1 cellular context compared by ENCODE assay signal in the genomic region with DNA sequence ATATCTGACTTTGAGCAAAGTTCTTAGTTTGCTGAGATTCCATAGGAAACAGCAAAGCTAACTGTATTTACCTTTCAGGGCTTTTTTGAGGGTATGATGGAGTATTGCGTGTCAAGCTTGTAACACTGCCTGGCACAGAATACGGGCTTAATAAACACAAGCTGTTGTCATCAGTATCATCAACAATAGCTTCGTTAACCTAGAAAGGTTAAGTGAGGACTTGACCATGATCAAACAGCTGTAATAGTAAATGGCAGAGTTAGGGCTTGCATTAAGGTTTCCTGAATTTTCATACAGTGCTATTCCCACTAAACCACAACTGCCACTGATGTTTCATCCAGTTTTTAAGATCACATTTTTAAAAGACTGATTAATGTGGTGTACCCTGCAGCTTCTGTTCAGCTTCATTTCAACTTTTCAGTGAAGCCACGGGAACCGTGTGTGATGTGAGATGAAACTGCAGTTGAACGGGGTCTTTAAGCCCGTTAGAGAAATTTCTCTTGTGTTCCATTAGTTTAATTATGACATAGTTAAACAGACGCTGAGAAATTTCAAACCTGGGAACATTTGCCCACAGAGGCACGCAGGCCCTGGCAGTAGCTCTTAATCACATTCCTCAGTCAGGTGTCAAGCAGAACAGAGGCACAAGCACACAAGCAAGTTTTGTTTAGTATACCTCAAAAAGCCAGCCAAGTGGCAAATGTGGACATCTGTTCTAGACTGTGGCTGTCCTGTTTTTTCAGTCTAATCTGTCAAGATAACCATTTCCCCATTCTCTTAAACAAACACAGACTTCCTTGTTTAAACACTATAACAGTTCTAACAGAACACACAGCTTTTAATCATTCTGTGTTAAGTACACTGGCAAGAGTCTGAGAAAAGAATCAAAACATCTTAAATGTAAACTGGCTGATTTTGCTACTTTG.
TF ChIP-seq lines count a peak whose summit lies in the region.

No MANE protein-coding gene starts in this region.

TF ChIP-seq in HepG2, 621 proteins besides CTCF, POLR2A, EP300 and RAD21 (continued from another document and continues in another):
- TF ChIP-seq RFX1 (IDR thresholded peaks at IDR 0.05): no peak
- no peak for TF ChIP-seq PRPF4 (IDR thresholded peaks at IDR 0.05; ENCODE audit: low read depth, low read length, poor library complexity, severe bottlenecking)
- 0 out of 2 replicates have a peak, but pooled peaks have one; percentile 43 for TF ChIP-seq ZNF501 (CRISPR knock-in tag; IDR thresholded peaks at IDR 0.05)
- no peak for TF ChIP-seq ZNF776 (CRISPR knock-in tag; IDR thresholded peaks at IDR 0.05)
- TF ChIP-seq YEATS2 (CRISPR knock-in tag; IDR thresholded peaks at IDR 0.05; ENCODE audit: borderline replicate concordance): peak; percentile 38; the same call in 1 of the 2 replicates
- no peak for TF ChIP-seq ZNF546 (CRISPR knock-in tag; conservative IDR thresholded peaks at IDR 0.05)
- TF ChIP-seq, protein P1, sequence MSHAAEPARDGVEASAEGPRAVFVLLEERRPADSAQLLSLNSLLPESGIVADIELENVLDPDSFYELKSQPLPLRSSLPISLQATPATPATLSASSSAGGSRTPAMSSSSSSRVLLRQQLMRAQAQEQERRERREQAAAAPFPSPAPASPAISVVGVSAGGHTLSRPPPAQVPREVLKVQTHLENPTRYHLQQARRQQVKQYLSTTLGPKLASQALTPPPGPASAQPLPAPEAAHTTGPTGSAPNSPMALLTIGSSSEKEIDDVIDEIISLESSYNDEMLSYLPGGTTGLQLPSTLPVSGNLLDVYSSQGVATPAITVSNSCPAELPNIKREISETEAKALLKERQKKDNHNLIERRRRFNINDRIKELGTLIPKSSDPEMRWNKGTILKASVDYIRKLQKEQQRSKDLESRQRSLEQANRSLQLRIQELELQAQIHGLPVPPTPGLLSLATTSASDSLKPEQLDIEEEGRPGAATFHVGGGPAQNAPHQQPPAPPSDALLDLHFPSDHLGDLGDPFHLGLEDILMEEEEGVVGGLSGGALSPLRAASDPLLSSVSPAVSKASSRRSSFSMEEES (CRISPR knock-in tag; IDR thresholded peaks at IDR 0.05): peak; percentile 63; the same call in 1 of the 2 replicates
- TF ChIP-seq U2AF1 (optimal IDR thresholded peaks at IDR 0.05; ENCODE audit: low read depth, low read length): no peak
- TF ChIP-seq, protein P2, sequence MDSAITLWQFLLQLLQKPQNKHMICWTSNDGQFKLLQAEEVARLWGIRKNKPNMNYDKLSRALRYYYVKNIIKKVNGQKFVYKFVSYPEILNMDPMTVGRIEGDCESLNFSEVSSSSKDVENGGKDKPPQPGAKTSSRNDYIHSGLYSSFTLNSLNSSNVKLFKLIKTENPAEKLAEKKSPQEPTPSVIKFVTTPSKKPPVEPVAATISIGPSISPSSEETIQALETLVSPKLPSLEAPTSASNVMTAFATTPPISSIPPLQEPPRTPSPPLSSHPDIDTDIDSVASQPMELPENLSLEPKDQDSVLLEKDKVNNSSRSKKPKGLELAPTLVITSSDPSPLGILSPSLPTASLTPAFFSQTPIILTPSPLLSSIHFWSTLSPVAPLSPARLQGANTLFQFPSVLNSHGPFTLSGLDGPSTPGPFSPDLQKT (CRISPR knock-in tag; IDR thresholded peaks at IDR 0.05; ENCODE audit: borderline replicate concordance): no peak
- TF ChIP-seq ZNF775 (CRISPR knock-in tag; IDR thresholded peaks at IDR 0.05; ENCODE audit: borderline replicate concordance): no peak
- TF ChIP-seq, protein P3, sequence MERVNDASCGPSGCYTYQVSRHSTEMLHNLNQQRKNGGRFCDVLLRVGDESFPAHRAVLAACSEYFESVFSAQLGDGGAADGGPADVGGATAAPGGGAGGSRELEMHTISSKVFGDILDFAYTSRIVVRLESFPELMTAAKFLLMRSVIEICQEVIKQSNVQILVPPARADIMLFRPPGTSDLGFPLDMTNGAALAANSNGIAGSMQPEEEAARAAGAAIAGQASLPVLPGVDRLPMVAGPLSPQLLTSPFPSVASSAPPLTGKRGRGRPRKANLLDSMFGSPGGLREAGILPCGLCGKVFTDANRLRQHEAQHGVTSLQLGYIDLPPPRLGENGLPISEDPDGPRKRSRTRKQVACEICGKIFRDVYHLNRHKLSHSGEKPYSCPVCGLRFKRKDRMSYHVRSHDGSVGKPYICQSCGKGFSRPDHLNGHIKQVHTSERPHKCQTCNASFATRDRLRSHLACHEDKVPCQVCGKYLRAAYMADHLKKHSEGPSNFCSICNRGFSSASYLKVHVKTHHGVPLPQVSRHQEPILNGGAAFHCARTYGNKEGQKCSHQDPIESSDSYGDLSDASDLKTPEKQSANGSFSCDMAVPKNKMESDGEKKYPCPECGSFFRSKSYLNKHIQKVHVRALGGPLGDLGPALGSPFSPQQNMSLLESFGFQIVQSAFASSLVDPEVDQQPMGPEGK (CRISPR knock-in tag; IDR thresholded peaks at IDR 0.05): peak; percentile 43; the same call in 1 of the 2 replicates
- TF ChIP-seq STAG1 (CRISPR knock-in tag; IDR thresholded peaks at IDR 0.05): peak; percentile 42
- TF ChIP-seq, protein P4, sequence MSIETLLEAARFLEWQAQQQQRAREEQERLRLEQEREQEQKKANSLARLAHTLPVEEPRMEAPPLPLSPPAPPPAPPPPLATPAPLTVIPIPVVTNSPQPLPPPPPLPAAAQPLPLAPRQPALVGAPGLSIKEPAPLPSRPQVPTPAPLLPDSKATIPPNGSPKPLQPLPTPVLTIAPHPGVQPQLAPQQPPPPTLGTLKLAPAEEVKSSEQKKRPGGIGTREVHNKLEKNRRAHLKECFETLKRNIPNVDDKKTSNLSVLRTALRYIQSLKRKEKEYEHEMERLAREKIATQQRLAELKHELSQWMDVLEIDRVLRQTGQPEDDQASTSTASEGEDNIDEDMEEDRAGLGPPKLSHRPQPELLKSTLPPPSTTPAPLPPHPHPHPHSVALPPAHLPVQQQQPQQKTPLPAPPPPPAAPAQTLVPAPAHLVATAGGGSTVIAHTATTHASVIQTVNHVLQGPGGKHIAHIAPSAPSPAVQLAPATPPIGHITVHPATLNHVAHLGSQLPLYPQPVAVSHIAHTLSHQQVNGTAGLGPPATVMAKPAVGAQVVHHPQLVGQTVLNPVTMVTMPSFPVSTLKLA (IDR thresholded peaks at IDR 0.05): no peak
- TF ChIP-seq, protein P5, sequence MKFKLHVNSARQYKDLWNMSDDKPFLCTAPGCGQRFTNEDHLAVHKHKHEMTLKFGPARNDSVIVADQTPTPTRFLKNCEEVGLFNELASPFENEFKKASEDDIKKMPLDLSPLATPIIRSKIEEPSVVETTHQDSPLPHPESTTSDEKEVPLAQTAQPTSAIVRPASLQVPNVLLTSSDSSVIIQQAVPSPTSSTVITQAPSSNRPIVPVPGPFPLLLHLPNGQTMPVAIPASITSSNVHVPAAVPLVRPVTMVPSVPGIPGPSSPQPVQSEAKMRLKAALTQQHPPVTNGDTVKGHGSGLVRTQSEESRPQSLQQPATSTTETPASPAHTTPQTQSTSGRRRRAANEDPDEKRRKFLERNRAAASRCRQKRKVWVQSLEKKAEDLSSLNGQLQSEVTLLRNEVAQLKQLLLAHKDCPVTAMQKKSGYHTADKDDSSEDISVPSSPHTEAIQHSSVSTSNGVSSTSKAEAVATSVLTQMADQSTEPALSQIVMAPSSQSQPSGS (CRISPR knock-in tag; IDR thresholded peaks at IDR 0.05): peak; percentile 77; the same call in 1 of the 2 replicates
- TF ChIP-seq ATF7-NPFF (CRISPR knock-in tag; IDR thresholded peaks at IDR 0.05; ENCODE audit: low read depth): no peak
- TF ChIP-seq, protein P6, sequence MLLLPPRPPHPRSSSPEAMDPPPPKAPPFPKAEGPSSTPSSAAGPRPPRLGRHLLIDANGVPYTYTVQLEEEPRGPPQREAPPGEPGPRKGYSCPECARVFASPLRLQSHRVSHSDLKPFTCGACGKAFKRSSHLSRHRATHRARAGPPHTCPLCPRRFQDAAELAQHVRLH (CRISPR knock-in tag; IDR thresholded peaks at IDR 0.05; ENCODE audit: borderline replicate concordance, low read depth): no peak
- TF ChIP-seq CBX1 (IDR thresholded peaks at IDR 0.05; ENCODE audit: low read depth): no peak
- TF ChIP-seq, protein P7, sequence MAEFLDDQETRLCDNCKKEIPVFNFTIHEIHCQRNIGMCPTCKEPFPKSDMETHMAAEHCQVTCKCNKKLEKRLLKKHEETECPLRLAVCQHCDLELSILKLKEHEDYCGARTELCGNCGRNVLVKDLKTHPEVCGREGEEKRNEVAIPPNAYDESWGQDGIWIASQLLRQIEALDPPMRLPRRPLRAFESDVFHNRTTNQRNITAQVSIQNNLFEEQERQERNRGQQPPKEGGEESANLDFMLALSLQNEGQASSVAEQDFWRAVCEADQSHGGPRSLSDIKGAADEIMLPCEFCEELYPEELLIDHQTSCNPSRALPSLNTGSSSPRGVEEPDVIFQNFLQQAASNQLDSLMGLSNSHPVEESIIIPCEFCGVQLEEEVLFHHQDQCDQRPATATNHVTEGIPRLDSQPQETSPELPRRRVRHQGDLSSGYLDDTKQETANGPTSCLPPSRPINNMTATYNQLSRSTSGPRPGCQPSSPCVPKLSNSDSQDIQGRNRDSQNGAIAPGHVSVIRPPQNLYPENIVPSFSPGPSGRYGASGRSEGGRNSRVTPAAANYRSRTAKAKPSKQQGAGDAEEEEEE (CRISPR knock-in tag; IDR thresholded peaks at IDR 0.05; ENCODE audit: borderline replicate concordance): no peak
- TF ChIP-seq POLR2G (IDR thresholded peaks at IDR 0.05; ENCODE audit: low read depth, low read length): no peak
- TF ChIP-seq CEBPB (IDR thresholded peaks at IDR 0.05; ENCODE audit: borderline replicate concordance, low read depth, low read length): peak; percentile 43; the same call in 1 of the 2 replicates
- peak; percentile 90 for TF ChIP-seq FOXA1 (IDR thresholded peaks at IDR 0.05)
- TF ChIP-seq FOXA1 (CRISPR knock-in tag; IDR thresholded peaks at IDR 0.05): peak; percentile 95
- TF ChIP-seq, protein P8, sequence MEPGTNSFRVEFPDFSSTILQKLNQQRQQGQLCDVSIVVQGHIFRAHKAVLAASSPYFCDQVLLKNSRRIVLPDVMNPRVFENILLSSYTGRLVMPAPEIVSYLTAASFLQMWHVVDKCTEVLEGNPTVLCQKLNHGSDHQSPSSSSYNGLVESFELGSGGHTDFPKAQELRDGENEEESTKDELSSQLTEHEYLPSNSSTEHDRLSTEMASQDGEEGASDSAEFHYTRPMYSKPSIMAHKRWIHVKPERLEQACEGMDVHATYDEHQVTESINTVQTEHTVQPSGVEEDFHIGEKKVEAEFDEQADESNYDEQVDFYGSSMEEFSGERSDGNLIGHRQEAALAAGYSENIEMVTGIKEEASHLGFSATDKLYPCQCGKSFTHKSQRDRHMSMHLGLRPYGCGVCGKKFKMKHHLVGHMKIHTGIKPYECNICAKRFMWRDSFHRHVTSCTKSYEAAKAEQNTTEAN (CRISPR knock-in tag; conservative IDR thresholded peaks at IDR 0.05): peak; percentile 90
- no peak for TF ChIP-seq KLF13 (CRISPR knock-in tag; IDR thresholded peaks at IDR 0.05)
- no peak for TF ChIP-seq ZNF224 (CRISPR knock-in tag; IDR thresholded peaks at IDR 0.05)
- TF ChIP-seq STAT5B (CRISPR knock-in tag; IDR thresholded peaks at IDR 0.05): 0 out of 2 replicates have a peak, but pooled peaks have one; percentile 53
- TF ChIP-seq ASH2L (IDR thresholded peaks at IDR 0.05; ENCODE audit: insufficient read length, low read depth, low read length): peak; percentile 54
- TF ChIP-seq ZNF160 (CRISPR knock-in tag; IDR thresholded peaks at IDR 0.05): no peak
- TF ChIP-seq DPF2 (CRISPR knock-in tag; IDR thresholded peaks at IDR 0.05; ENCODE audit: borderline replicate concordance, low read depth): peak; percentile 77
- TF ChIP-seq, protein P9, sequence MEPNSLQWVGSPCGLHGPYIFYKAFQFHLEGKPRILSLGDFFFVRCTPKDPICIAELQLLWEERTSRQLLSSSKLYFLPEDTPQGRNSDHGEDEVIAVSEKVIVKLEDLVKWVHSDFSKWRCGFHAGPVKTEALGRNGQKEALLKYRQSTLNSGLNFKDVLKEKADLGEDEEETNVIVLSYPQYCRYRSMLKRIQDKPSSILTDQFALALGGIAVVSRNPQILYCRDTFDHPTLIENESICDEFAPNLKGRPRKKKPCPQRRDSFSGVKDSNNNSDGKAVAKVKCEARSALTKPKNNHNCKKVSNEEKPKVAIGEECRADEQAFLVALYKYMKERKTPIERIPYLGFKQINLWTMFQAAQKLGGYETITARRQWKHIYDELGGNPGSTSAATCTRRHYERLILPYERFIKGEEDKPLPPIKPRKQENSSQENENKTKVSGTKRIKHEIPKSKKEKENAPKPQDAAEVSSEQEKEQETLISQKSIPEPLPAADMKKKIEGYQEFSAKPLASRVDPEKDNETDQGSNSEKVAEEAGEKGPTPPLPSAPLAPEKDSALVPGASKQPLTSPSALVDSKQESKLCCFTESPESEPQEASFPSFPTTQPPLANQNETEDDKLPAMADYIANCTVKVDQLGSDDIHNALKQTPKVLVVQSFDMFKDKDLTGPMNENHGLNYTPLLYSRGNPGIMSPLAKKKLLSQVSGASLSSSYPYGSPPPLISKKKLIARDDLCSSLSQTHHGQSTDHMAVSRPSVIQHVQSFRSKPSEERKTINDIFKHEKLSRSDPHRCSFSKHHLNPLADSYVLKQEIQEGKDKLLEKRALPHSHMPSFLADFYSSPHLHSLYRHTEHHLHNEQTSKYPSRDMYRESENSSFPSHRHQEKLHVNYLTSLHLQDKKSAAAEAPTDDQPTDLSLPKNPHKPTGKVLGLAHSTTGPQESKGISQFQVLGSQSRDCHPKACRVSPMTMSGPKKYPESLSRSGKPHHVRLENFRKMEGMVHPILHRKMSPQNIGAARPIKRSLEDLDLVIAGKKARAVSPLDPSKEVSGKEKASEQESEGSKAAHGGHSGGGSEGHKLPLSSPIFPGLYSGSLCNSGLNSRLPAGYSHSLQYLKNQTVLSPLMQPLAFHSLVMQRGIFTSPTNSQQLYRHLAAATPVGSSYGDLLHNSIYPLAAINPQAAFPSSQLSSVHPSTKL (CRISPR knock-in tag; IDR thresholded peaks at IDR 0.05): peak; percentile 99
- TF ChIP-seq, protein P10, sequence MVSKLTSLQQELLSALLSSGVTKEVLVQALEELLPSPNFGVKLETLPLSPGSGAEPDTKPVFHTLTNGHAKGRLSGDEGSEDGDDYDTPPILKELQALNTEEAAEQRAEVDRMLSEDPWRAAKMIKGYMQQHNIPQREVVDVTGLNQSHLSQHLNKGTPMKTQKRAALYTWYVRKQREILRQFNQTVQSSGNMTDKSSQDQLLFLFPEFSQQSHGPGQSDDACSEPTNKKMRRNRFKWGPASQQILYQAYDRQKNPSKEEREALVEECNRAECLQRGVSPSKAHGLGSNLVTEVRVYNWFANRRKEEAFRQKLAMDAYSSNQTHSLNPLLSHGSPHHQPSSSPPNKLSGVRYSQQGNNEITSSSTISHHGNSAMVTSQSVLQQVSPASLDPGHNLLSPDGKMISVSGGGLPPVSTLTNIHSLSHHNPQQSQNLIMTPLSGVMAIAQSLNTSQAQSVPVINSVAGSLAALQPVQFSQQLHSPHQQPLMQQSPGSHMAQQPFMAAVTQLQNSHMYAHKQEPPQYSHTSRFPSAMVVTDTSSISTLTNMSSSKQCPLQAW (CRISPR knock-in tag; IDR thresholded peaks at IDR 0.05): peak; percentile 51; the same call in 1 of the 2 replicates
- TF ChIP-seq DR1 (CRISPR knock-in tag; IDR thresholded peaks at IDR 0.05): no peak
- TF ChIP-seq ZNF329 (CRISPR knock-in tag; IDR thresholded peaks at IDR 0.05; ENCODE audit: low read depth): no peak
- no peak for TF ChIP-seq ZNF7 (CRISPR knock-in tag; IDR thresholded peaks at IDR 0.05)
- no peak for TF ChIP-seq ZBTB7A (CRISPR knock-in tag; IDR thresholded peaks at IDR 0.05)
- no peak for TF ChIP-seq ZNF570 (CRISPR knock-in tag; IDR thresholded peaks at IDR 0.05; ENCODE audit: borderline replicate concordance)
- peak; percentile 86 for TF ChIP-seq TEAD3 (CRISPR knock-in tag; optimal IDR thresholded peaks at IDR 0.05; ENCODE audit: borderline replicate concordance)
- TF ChIP-seq ZNF460 (CRISPR knock-in tag; IDR thresholded peaks at IDR 0.05; ENCODE audit: borderline replicate concordance): no peak
- 0 out of 2 replicates have a peak, but pooled peaks have one; percentile 40 for TF ChIP-seq PRMT3 (CRISPR knock-in tag; IDR thresholded peaks at IDR 0.05; ENCODE audit: borderline replicate concordance, low read depth)
- 0 out of 2 replicates have a peak, but pooled peaks have one; percentile 29 for TF ChIP-seq SALL2 (CRISPR knock-in tag; IDR thresholded peaks at IDR 0.05)
- TF ChIP-seq ISL2 (CRISPR knock-in tag; IDR thresholded peaks at IDR 0.05): peak; percentile 98
